In the genomic region with DNA sequence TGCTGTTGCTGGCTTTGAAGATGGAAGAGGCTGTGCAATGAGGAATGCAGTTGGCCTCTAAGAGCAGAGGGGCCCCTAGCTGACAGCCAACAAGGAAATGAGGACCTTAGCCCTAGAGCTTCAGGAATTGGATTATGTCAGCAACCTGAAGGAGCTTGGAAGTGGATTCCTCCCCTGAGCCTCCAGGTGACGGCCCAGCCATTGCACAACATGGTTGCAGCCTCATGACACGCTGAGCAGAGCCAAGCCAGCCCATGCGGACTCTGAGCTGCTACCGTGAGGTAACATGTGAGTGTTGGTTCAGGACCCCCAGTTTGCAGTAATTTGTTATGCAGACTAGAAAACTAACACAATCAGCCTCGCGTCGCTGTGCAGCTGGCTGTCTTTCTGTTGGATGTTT, we compare ENCODE assay signal across 24 cellular contexts. TPM values are rescaled to one million over a fixed set of nuclear protein-coding genes. Genes with fewer than 3 reads are reported as not detected.
"Had no signal": no experiment of that assay in that cellular context is flagged by ENCODE, and none has a peak within 500 bp of the region (broad histone marks: within the 10 kb centered on the region; RNA-seq: fewer than 3 reads in every experiment).

No MANE protein-coding gene starts in this region.

- FAIRE-seq: TTC549 had no signal

- DNase-seq: activated CD4-positive, alpha-beta T cell treated with anti-CD3 and anti-CD28 coated beads, Interleukin-2, amount 50 U/mL, for 4 hours; activated gamma-delta T cell; adrenal gland; dermis blood vessel endothelial cell; effector memory CD4-positive, alpha-beta T cell; foreskin keratinocyte; hypothalamus; midbrain had no signal

- H3K9me3 ChIP-seq: adrenal gland, prostate gland, right atrium auricular region, tibial nerve, vagina had no signal

- H3K27me3 ChIP-seq: adrenal gland, foreskin keratinocyte, right atrium auricular region, tibial nerve, vagina had no signal

- H3K4me3 Mint-ChIP-seq: stimulated activated naive CD8-positive, alpha-beta T cell treated with anti-CD3 and anti-CD28 coated beads, Interleukin-15, Interleukin-2, amounts not matched to agents 100 ng/mL and 50 ng/mL, for 24 hours; T-helper 2 cell treated with Interferon-gamma antibody and Interleukin-4, amounts not matched to agents 5 μg/mL and 100 μg/mL, for 36 hours had no signal

- H3K4me3 ChIP-seq: adrenal gland, prostate gland, right atrium auricular region, tibial nerve, vagina had no signal

- H3K9me3 Mint-ChIP-seq: activated naive CD4-positive, alpha-beta T cell treated with anti-CD3 and anti-CD28 coated beads, Interleukin-2, amount 50 U/mL, for 72 hours; stimulated activated naive CD8-positive, alpha-beta T cell treated with anti-CD3 and anti-CD28 coated beads, Interleukin-15, Interleukin-2, amounts not matched to agents 100 ng/mL and 50 ng/mL, for 24 hours; T-helper 2 cell treated with Interferon-gamma antibody and Interleukin-4, amounts not matched to agents 5 μg/mL and 100 μg/mL, for 36 hours had no signal

- H3K36me3 Mint-ChIP-seq: activated naive CD4-positive, alpha-beta T cell treated with anti-CD3 and anti-CD28 coated beads, Interleukin-2, amount 50 U/mL, for 72 hours had no signal

- H3K27ac ChIP-seq: adrenal gland, epithelial cell of prostate, foreskin keratinocyte, prostate gland, right atrium auricular region, tibial nerve, vagina had no signal

- H3K4me1 ChIP-seq: adrenal gland, prostate gland, right atrium auricular region, tibial nerve, vagina had no signal

- H3K36me3 ChIP-seq: adrenal gland, prostate gland, right atrium auricular region, tibial nerve, vagina had no signal

- ATAC-seq: activated naive CD4-positive, alpha-beta T cell treated with anti-CD3 and anti-CD28 coated beads, Interleukin-2, amount 50 U/mL, for 72 hours; foreskin keratinocyte had no signal

- H3K27ac Mint-ChIP-seq: activated naive CD4-positive, alpha-beta T cell treated with anti-CD3 and anti-CD28 coated beads, Interleukin-2, amount 50 U/mL, for 72 hours; stimulated activated naive CD8-positive, alpha-beta T cell treated with anti-CD3 and anti-CD28 coated beads, Interleukin-15, Interleukin-2, amounts not matched to agents 100 ng/mL and 50 ng/mL, for 24 hours; T-helper 2 cell treated with Interferon-gamma antibody and Interleukin-4, amounts not matched to agents 5 μg/mL and 100 μg/mL, for 36 hours had no signal

RNA-seq across cellular contexts. Expression of gene CCDC42, which starts 20.2 kb away (rescaled TPM):
- total RNA-seq: activated naive CD4-positive, alpha-beta T cell treated with anti-CD3 and anti-CD28 coated beads, Interleukin-2, amount 50 U/mL, for 72 hours; adrenal gland; dermis blood vessel endothelial cell; fibroblast of lung; foreskin keratinocyte; kidney epithelial cell; lower leg skin; omental fat pad; right atrium auricular region; skeletal muscle tissue; tibial nerve; vagina had no signal
- polyA plus RNA-seq: adrenal gland, fibroblast of lung, foreskin keratinocyte, neural cell had no signal

RNA-seq across cellular contexts. Expression of gene SPDYE4, which starts 33.9 kb away (rescaled TPM):
- total RNA-seq: activated CD8-positive, alpha-beta memory T cell treated with anti-CD3 and anti-CD28 coated beads for 36 hours; activated naive CD4-positive, alpha-beta T cell treated with anti-CD3 and anti-CD28 coated beads, Interleukin-2, amount 50 U/mL, for 72 hours; adrenal gland; dermis blood vessel endothelial cell; fibroblast of lung; foreskin keratinocyte; kidney epithelial cell; lower leg skin; omental fat pad; right atrium auricular region; skeletal muscle tissue; tibial nerve; vagina had no signal
- polyA plus RNA-seq: adrenal gland, fibroblast of lung, foreskin keratinocyte, neural cell had no signal
